ENCODE assay signal across 22 cellular contexts in the genomic region with DNA sequence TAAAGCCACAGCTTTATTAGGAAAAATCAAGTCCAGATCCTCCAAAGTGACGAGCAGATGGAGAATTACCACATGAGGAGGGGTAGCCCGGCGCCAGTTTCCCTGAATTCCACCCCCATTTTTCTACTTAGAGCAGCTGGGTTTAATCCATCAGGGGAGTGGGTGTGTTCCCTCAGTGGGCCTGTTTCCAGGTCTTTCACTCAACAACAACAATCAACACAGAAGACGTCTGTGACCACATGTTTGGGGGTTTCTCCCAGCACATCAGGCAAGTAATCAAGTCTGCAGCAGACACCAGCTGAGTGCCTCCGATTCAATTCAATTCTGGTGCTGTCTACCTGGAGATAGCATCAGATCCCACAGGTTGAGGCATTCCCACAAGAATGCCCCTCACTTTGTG. TPM values are rescaled to one million over a fixed set of nuclear protein-coding genes. Genes with fewer than 3 reads are reported as not detected.
DNase-seq lines count a peak whose midpoint lies in the region; ATAC-seq and TF ChIP-seq lines count a peak whose summit lies in the region.
"Had no signal": no experiment of that assay in that cellular context is flagged by ENCODE, and none has a peak within 500 bp of the region (broad histone marks: within the 10 kb centered on the region; RNA-seq: fewer than 3 reads in every experiment).

No MANE protein-coding gene starts in this region.

- no peak overlapping the region for H2BK5ac ChIP-seq in mesenchymal stem cell (ENCODE audit: low read depth, low read length, poor library complexity, severe bottlenecking)

- peak overlapping the region in 1 of 2 experiments; percentile 50 for H3K4me3 ChIP-seq in mesenchymal stem cell (ENCODE audit: insufficient read depth in 1 of 2, low read depth in 1 of 2, low read length in 2 of 2)
- H3K4me3 ChIP-seq: A549; ascending aorta; BLaER1 treated with 17β-estradiol and CSF1 and Interleukin-3, amounts not matched to agents 10 nM and 100 nM; dorsolateral prefrontal cortex; right lobe of liver had no signal

- no peak overlapping the region for H3K23ac ChIP-seq in mesenchymal stem cell (ENCODE audit: low read length in 2 of 2)

- no peak for TF ChIP-seq CTCF in AG09319 (IDR thresholded peaks at IDR 0.05; ENCODE audit: low read depth, low read length)

- no peak overlapping the region for H3K4ac ChIP-seq in mesenchymal stem cell (ENCODE audit: low read depth in 1 of 2, low read length in 2 of 2)

- H2AK5ac ChIP-seq in mesenchymal stem cell (ENCODE audit: low read length, severe bottlenecking) = no peak overlapping the region

- H3K9me3 ChIP-seq in mesenchymal stem cell (ENCODE audit: control insufficient read depth, low read length) = no peaks in the 10 kb centered on the region
- H3K9me3 ChIP-seq: A549, ascending aorta, right lobe of liver had no signal

- 75% methylated on average over 5 of the region's 5 CpGs for WGBS in mesenchymal stem cell

- peak overlapping the region; percentile 68 for H3K9ac ChIP-seq in mesenchymal stem cell (ENCODE audit: low read length)
- H3K9ac ChIP-seq: BLaER1 treated with 17β-estradiol and CSF1 and Interleukin-3, amounts not matched to agents 10 nM and 100 nM; parathyroid adenoma had no signal

- H3K36me3 ChIP-seq in mesenchymal stem cell (ENCODE audit: control insufficient read depth in 1 of 2, insufficient read depth in 2 of 2, low read depth in 1 of 2, low read length in 2 of 2) = no peaks in the 10 kb centered on the region
- H3K36me3 ChIP-seq: ascending aorta; BLaER1 treated with 17β-estradiol and CSF1 and Interleukin-3, amounts not matched to agents 10 nM and 100 nM; right lobe of liver had no signal

- H2BK15ac ChIP-seq in mesenchymal stem cell (ENCODE audit: low read depth, poor library complexity, severe bottlenecking) = no peak overlapping the region

- no peak for ATAC-seq in HG02763 (IDR thresholded peaks at IDR 0.05; ENCODE audit: unreplicated experiment)
- ATAC-seq: A549; activated CD4-positive, alpha-beta T cell treated with anti-CD3 and anti-CD28 coated beads for 36 hours; activated CD8-positive, alpha-beta memory T cell treated with anti-CD3 and anti-CD28 coated beads, Interleukin-2, amount 10 ng/mL, durations not matched to agents 7 days and 5 days; right lobe of liver had no signal

- no peaks in the 10 kb centered on the region for H3K79me1 ChIP-seq in mesenchymal stem cell (replicated peaks; ENCODE audit: low read length, poor library complexity, severe bottlenecking)

- no peaks in the 10 kb centered on the region for H3K4me1 ChIP-seq in mesenchymal stem cell (ENCODE audit: control insufficient read depth, insufficient read depth, low read depth, low read length)
- H3K4me1 ChIP-seq: A549, ascending aorta, parathyroid adenoma, right lobe of liver had no signal

- no peak overlapping the region for H2BK12ac ChIP-seq in mesenchymal stem cell (ENCODE audit: low read length in 2 of 2)

- H4K8ac ChIP-seq in mesenchymal stem cell (ENCODE audit: low read length) = no peak overlapping the region

- H3K27me3 ChIP-seq in mesenchymal stem cell (ENCODE audit: control insufficient read depth in 1 of 2, insufficient read depth in 1 of 2, low read length in 2 of 2) = peaks cover 28 to 34% of the 10 kb centered on the region in 2 experiments
- H3K27me3 ChIP-seq: ascending aorta; BLaER1 treated with 17β-estradiol and CSF1 and Interleukin-3, amounts not matched to agents 10 nM and 100 nM; right lobe of liver had no signal

- DNase-seq in AG09319 (ENCODE audit: extremely low read depth, low read depth) (peak; percentile 67), NCI-H2171 treated with DMSO at 0.1 percent for 48 hours (lab: John Stamatoyannopoulos, UW) (peak; percentile 29), fibroblast of peridontal ligament (ENCODE audit: extremely low read depth) (peak; percentile 85), mesenchymal stem cell (no peak), GM19238 (ENCODE audit: insufficient read length, low spot score) (no peak), NCI-H774 (lab: John Stamatoyannopoulos, UW) (no peak), NCI-H2081 (lab: John Stamatoyannopoulos, UW) (no peak)
- DNase-seq: activated CD4-positive, alpha-beta T cell treated with anti-CD3 and anti-CD28 coated beads for 36 hours; activated CD8-positive, alpha-beta memory T cell treated with anti-CD3 and anti-CD28 coated beads, Interleukin-2, amount 10 ng/mL, durations not matched to agents 7 days and 5 days; Caco-2; GOT3; NCI-H1417; nephron progenitor cell; right lobe of liver; SIG-M5; stimulated activated CD8-positive, alpha-beta memory T cell treated with anti-CD3 and anti-CD28 coated beads, Interleukin-4, amount 100 ng/mL, for 48 hours had no signal

- H3K4me2 ChIP-seq in mesenchymal stem cell (ENCODE audit: low read length, poor library complexity, severe bottlenecking) = no peak overlapping the region
- H3K4me2 ChIP-seq: A549; BLaER1 treated with 17β-estradiol and CSF1 and Interleukin-3, amounts not matched to agents 10 nM and 100 nM had no signal

- no peak overlapping the region for H3K18ac ChIP-seq in mesenchymal stem cell (ENCODE audit: low read depth in 1 of 2, low read length in 2 of 2)

- H4K91ac ChIP-seq in mesenchymal stem cell (ENCODE audit: low read length) = no peak overlapping the region

- no peak overlapping the region for H2AFZ ChIP-seq in mesenchymal stem cell (ENCODE audit: low read depth, low read length)
- H2AFZ ChIP-seq: parathyroid adenoma had no signal

- H3K14ac ChIP-seq in mesenchymal stem cell (ENCODE audit: low read length in 2 of 2) = no peak overlapping the region

- no peak overlapping the region for H2BK120ac ChIP-seq in mesenchymal stem cell (ENCODE audit: low read depth, low read length)

- H3K27ac ChIP-seq in mesenchymal stem cell (ENCODE audit: low read length, poor library complexity, severe bottlenecking) = no peak overlapping the region
- H3K27ac ChIP-seq: A549; ascending aorta; BLaER1 treated with 17β-estradiol and CSF1 and Interleukin-3, amounts not matched to agents 10 nM and 100 nM; dorsolateral prefrontal cortex; parathyroid adenoma; right lobe of liver had no signal

RNA-seq across cellular contexts. Expression of gene SLC6A2, which starts 6.9 kb away (rescaled TPM):
- not detected for polyA plus RNA-seq in mesenchymal stem cell (2013, experiment 1 of 2)
- not detected for polyA plus RNA-seq in mesenchymal stem cell (2013, experiment 2 of 2)
- polyA plus RNA-seq: A549 had no signal

Comparison
In these comparisons a context has a peak if more than half of its experiments do, and no peak if none do; other contexts are left out.
1. DNase-seq: peak in AG09319 (single experiment), NCI-H2171 treated with DMSO at 0.1 percent for 48 hours (single experiment) and fibroblast of peridontal ligament (single experiment); none in mesenchymal stem cell (single experiment), GM19238 (single experiment), NCI-H774 (single experiment) and NCI-H2081 (0 of 2).